8 cellular contexts compared by ENCODE assay signal in genomic region chr1:29124366-29125236, GRCh38. TPM values are rescaled to one million over a fixed set of nuclear protein-coding genes. Genes with fewer than 3 reads are reported as not detected.
A peak's percentile ranks its signal among the peaks of the same experiment; 100 is the strongest.
DNase-seq lines count a peak whose midpoint lies in the region; ATAC-seq and TF ChIP-seq lines count a peak whose summit lies in the region.

No MANE protein-coding gene starts in this region.

- peak; percentile 44 to 65 for TF ChIP-seq CTCF in fibroblast of lung (conservative IDR thresholded peaks at IDR 0.05 in 1 of 2, IDR thresholded peaks at IDR 0.05 in 1 of 2; ENCODE audit: low read depth in 1 of 2, low read length in 2 of 2)

- H3K4me1 Mint-ChIP-seq in activated T-cell treated with anti-CD3 and anti-CD28 coated beads, Interleukin-2, amount 50 U/mL, for 72 hours (ENCODE audit: low read depth): no peaks in the 10 kb centered on the region
- H3K4me1 Mint-ChIP-seq in natural killer cell treated with Interleukin-12 subunit alpha and Interleukin-12 subunit beta and Interleukin-15 and Interleukin-18, amount 100 ng/mL, for 72 hours (ENCODE audit: low read depth in 2 of 2): peaks cover 8 to 10% of the 10 kb centered on the region in 2 donors

- peak; percentile 63 to 66 for ATAC-seq in activated T-cell treated with anti-CD3 and anti-CD28 coated beads, Interleukin-2, amount 50 U/mL, for 72 hours (replicated peaks in 1 of 2)
- peak; percentile 73 to 74 for ATAC-seq in natural killer cell treated with Interleukin-12 subunit alpha and Interleukin-12 subunit beta and Interleukin-15 and Interleukin-18, amount 100 ng/mL, for 72 hours
- ATAC-seq in GM21381 (IDR thresholded peaks at IDR 0.05; ENCODE audit: unreplicated experiment): no peak

- peak overlapping the region; percentile 85 to 93 for H3K4me3 Mint-ChIP-seq in activated T-cell treated with anti-CD3 and anti-CD28 coated beads, Interleukin-2, amount 50 U/mL, for 72 hours
- peak overlapping the region; percentile 80 for H3K4me3 Mint-ChIP-seq in natural killer cell treated with Interleukin-12 subunit alpha and Interleukin-12 subunit beta and Interleukin-15 and Interleukin-18, amount 100 ng/mL, for 72 hours

- H3K9me3 ChIP-seq in NT2/D1 (ENCODE audit: insufficient read depth, low read length): peaks cover 17% of the 10 kb centered on the region; the same call in 1 of the 2 replicates
- H3K9me3 ChIP-seq in fibroblast of lung (ENCODE audit: control insufficient read depth, insufficient read depth, low read depth, low read length): no peaks in the 10 kb centered on the region
- no peaks in the 10 kb centered on the region for H3K9me3 ChIP-seq in subcutaneous abdominal adipose tissue (ENCODE audit: control insufficient read depth in 5 of 5, low read length in 5 of 5)

- H4K20me1 ChIP-seq in fibroblast of lung (ENCODE audit: control insufficient read depth, extremely low read depth, insufficient read depth, low read length): no peaks in the 10 kb centered on the region

- H3K4me2 ChIP-seq in fibroblast of lung (ENCODE audit: extremely low read depth, insufficient read depth, low read length): peak overlapping the region; percentile 92

- H3K79me2 ChIP-seq in fibroblast of lung (ENCODE audit: control insufficient read depth, insufficient read depth, low read length): peaks cover 24% of the 10 kb centered on the region

- H3K27ac ChIP-seq in fibroblast of lung (ENCODE audit: insufficient read depth, low read length) (peak overlapping the region; percentile 81), subcutaneous abdominal adipose tissue (ENCODE audit: low read depth, low read length) (peak overlapping the region; percentile 65)

- peaks cover 19% of the 10 kb centered on the region for H3K4me1 ChIP-seq in NT2/D1 (ENCODE audit: insufficient read depth, insufficient read length)
- H3K4me1 ChIP-seq in fibroblast of lung (ENCODE audit: control insufficient read depth, extremely low read depth, insufficient read depth, low read length): peaks cover 9% of the 10 kb centered on the region
- H3K4me1 ChIP-seq in subcutaneous abdominal adipose tissue (ENCODE audit: control insufficient read depth in 5 of 5, insufficient read depth in 5 of 5, low read length in 5 of 5): peaks cover 0 to 45% (median 36%) of the 10 kb centered on the region in 5 donors

- DNase-seq in GM03348 (ENCODE audit: low spot score) (peak; percentile 96), NT2/D1 (ENCODE audit: low read depth, low spot score) (peak; percentile 88), fibroblast of lung (ENCODE audit: low read depth in 2 of 2) (peak; percentile 78), NCI-H1092 (lab: John Stamatoyannopoulos, UW) (no peak)
- DNase-seq in activated T-cell treated with anti-CD3 and anti-CD28 coated beads, Interleukin-2, amount 50 U/mL, for 72 hours: peak; percentile 78 to 82
- DNase-seq in natural killer cell treated with Interleukin-12 subunit alpha and Interleukin-12 subunit beta and Interleukin-15 and Interleukin-18, amount 100 ng/mL, for 72 hours (ENCODE audit: low spot score): peak; percentile 74

- H3K27me3 ChIP-seq in NT2/D1 (ENCODE audit: insufficient read depth, insufficient read length): peaks cover 40% of the 10 kb centered on the region
- H3K27me3 ChIP-seq in fibroblast of lung (ENCODE audit: control insufficient read depth, insufficient read depth, low read length): no peaks in the 10 kb centered on the region
- H3K27me3 ChIP-seq in subcutaneous abdominal adipose tissue (ENCODE audit: control insufficient read depth in 5 of 5, insufficient read depth in 4 of 5, low read length in 5 of 5): no peaks in the 10 kb centered on the region

- H3K27me3 Mint-ChIP-seq in activated T-cell treated with anti-CD3 and anti-CD28 coated beads, Interleukin-2, amount 50 U/mL, for 72 hours (ENCODE audit: low read depth): peaks cover 12% of the 10 kb centered on the region
- H3K27me3 Mint-ChIP-seq in natural killer cell treated with Interleukin-12 subunit alpha and Interleukin-12 subunit beta and Interleukin-15 and Interleukin-18, amount 100 ng/mL, for 72 hours: peaks cover 9 to 10% of the 10 kb centered on the region in 2 donors

- peak overlapping the region; percentile 68 for H3K27ac Mint-ChIP-seq in activated T-cell treated with anti-CD3 and anti-CD28 coated beads, Interleukin-2, amount 50 U/mL, for 72 hours
- no peak overlapping the region for H3K27ac Mint-ChIP-seq in natural killer cell treated with Interleukin-12 subunit alpha and Interleukin-12 subunit beta and Interleukin-15 and Interleukin-18, amount 100 ng/mL, for 72 hours

- H3K9ac ChIP-seq in NT2/D1 (ENCODE audit: insufficient read length, low read depth) (peak overlapping the region; percentile 93), fibroblast of lung (ENCODE audit: insufficient read depth, low read length) (peak overlapping the region; percentile 90), subcutaneous abdominal adipose tissue (ENCODE audit: low read length in 5 of 5) (peak overlapping the region in 4 of 5 donors; percentile 69 to 83 (median 76))

- H2AFZ ChIP-seq in fibroblast of lung (ENCODE audit: low read length): peak overlapping the region; percentile 63

- H3K9me3 Mint-ChIP-seq in activated T-cell treated with anti-CD3 and anti-CD28 coated beads, Interleukin-2, amount 50 U/mL, for 72 hours: no peaks in the 10 kb centered on the region
- no peaks in the 10 kb centered on the region for H3K9me3 Mint-ChIP-seq in natural killer cell treated with Interleukin-12 subunit alpha and Interleukin-12 subunit beta and Interleukin-15 and Interleukin-18, amount 100 ng/mL, for 72 hours

- H3K36me3 Mint-ChIP-seq in activated T-cell treated with anti-CD3 and anti-CD28 coated beads, Interleukin-2, amount 50 U/mL, for 72 hours (ENCODE audit: insufficient read depth in 2 of 2): no peaks in the 10 kb centered on the region
- H3K36me3 Mint-ChIP-seq in natural killer cell treated with Interleukin-12 subunit alpha and Interleukin-12 subunit beta and Interleukin-15 and Interleukin-18, amount 100 ng/mL, for 72 hours: no peaks in the 10 kb centered on the region

- H3K4me3 ChIP-seq in NT2/D1 (ENCODE audit: insufficient read length, low read depth) (peak overlapping the region; percentile 92), fibroblast of lung (replicated peaks in 1 of 4; ENCODE audit: control extremely low read depth in 1 of 4, insufficient read depth in 1 of 4, low read depth in 3 of 4, low read length in 4 of 4) (peak overlapping the region; percentile 62 to 77 (median 66)), subcutaneous abdominal adipose tissue (ENCODE audit: low read depth in 1 of 5, low read length in 5 of 5) (peak overlapping the region in 4 of 5 donors; percentile 70 to 79 (median 77))

- H3K36me3 ChIP-seq in NT2/D1 (ENCODE audit: insufficient read depth, insufficient read length, low read length) (peaks cover 13% of the 10 kb centered on the region), fibroblast of lung (ENCODE audit: control insufficient read depth, insufficient read depth, low read length) (peaks cover 7% of the 10 kb centered on the region), subcutaneous abdominal adipose tissue (ENCODE audit: control insufficient read depth in 5 of 5, insufficient read depth in 5 of 5, low read length in 5 of 5) (no peaks in the 10 kb centered on the region)

RNA-seq across cellular contexts. Expression of gene TMEM200B, which starts 0.9 kb away (rescaled TPM):
- under 1 TPM; 0.36 to 0.46 TPM for total RNA-seq in activated T-cell treated with anti-CD3 and anti-CD28 coated beads, Interleukin-2, amount 50 U/mL, for 72 hours
- 17.7 and 18.5 TPM in 2 replicates for total RNA-seq in fibroblast of lung
- polyA plus RNA-seq in fibroblast of lung: 12.6 and 20.8 TPM in 2 replicates
- 15.5 and 22.1 TPM in 2 replicates for polyA plus RNA-seq in fibroblast of lung (2012)
- polyA minus RNA-seq in fibroblast of lung (ENCODE audit: low replicate concordance): 7.3 and 10.5 TPM in 2 replicates
- not detected for total RNA-seq in natural killer cell treated with Interleukin-12 subunit alpha and Interleukin-12 subunit beta and Interleukin-15 and Interleukin-18, amount 100 ng/mL, for 72 hours

RNA-seq across cellular contexts. Expression of gene SRSF4, which starts 57.1 kb away (rescaled TPM):
- total RNA-seq in activated T-cell treated with anti-CD3 and anti-CD28 coated beads, Interleukin-2, amount 50 U/mL, for 72 hours: 100 to 1,000 TPM; 123 to 141 TPM
- total RNA-seq in fibroblast of lung: 46.2 and 51.4 TPM in 2 replicates
- 59.2 and 61.9 TPM in 2 replicates for polyA plus RNA-seq in fibroblast of lung
- polyA plus RNA-seq in fibroblast of lung (2012): 54.1 and 54.4 TPM in 2 replicates
- polyA minus RNA-seq in fibroblast of lung (ENCODE audit: low replicate concordance): 7.6 and 8.7 TPM in 2 replicates
- total RNA-seq in natural killer cell treated with Interleukin-12 subunit alpha and Interleukin-12 subunit beta and Interleukin-15 and Interleukin-18, amount 100 ng/mL, for 72 hours: 100 to 1,000 TPM; 127 to 145 TPM

Comparison
In these comparisons a context has a peak if more than half of its experiments do, and no peak if none do; other contexts are left out.
1. RNA of gene TMEM200B, which starts 0.9 kb away (total RNA-seq): 17.7 to 18.5 TPM in fibroblast of lung; 0.36 to 0.46 TPM in activated T-cell treated with anti-CD3 and anti-CD28 coated beads, Interleukin-2, amount 50 U/mL, for 72 hours and not detected in natural killer cell treated with Interleukin-12 subunit alpha and Interleukin-12 subunit beta and Interleukin-15 and Interleukin-18, amount 100 ng/mL, for 72 hours; every median in the first group is over 10 times any median in the second.
2. Peak in every context shown above with its lines, with median percentiles within 50 percentile points of each other: H3K4me3 ChIP-seq and H3K9ac ChIP-seq.